ENCODE assay signal across 1 cellular context in the genomic region with DNA sequence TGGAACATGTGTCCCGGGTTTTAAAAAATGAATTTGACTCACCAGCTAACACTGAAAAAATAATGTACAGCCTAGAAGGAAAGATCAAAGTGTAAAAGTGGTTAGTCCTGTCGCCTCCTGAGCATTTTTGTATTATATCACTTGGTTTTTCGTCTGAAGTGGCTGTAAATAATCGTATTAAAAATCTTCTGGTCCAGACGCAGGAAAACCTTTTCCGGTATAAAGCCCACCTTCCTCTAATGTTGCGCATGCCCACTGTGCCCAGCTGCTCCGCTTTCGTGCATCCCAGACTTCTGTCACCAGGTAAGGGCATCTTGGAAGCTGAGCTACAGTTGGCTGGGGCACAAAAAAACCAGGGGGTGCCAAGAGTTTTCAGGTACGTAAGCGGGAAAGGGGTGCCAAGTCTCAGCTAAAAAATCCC.
TF ChIP-seq lines count a peak whose summit lies in the region.

No MANE protein-coding gene starts in this region.

TF ChIP-seq in SK-N-SH treated with all-trans-retinoic acid at 6 μM for 48 hours, 23 proteins besides CTCF, POLR2A, EP300 and RAD21 (continued from another document):
- TF ChIP-seq, protein P1, sequence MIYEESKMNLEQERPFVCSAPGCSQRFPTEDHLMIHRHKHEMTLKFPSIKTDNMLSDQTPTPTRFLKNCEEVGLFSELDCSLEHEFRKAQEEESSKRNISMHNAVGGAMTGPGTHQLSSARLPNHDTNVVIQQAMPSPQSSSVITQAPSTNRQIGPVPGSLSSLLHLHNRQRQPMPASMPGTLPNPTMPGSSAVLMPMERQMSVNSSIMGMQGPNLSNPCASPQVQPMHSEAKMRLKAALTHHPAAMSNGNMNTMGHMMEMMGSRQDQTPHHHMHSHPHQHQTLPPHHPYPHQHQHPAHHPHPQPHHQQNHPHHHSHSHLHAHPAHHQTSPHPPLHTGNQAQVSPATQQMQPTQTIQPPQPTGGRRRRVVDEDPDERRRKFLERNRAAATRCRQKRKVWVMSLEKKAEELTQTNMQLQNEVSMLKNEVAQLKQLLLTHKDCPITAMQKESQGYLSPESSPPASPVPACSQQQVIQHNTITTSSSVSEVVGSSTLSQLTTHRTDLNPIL (CRISPR knock-in tag; IDR thresholded peaks at IDR 0.05; ENCODE audit: low read depth) = no peak
- TF ChIP-seq BACH2 (CRISPR knock-in tag; IDR thresholded peaks at IDR 0.05; ENCODE audit: borderline replicate concordance) (no peak), ZNF565 (CRISPR knock-in tag; conservative IDR thresholded peaks at IDR 0.05; ENCODE audit: low read depth) (no peak), TOX (CRISPR knock-in tag; IDR thresholded peaks at IDR 0.05; ENCODE audit: borderline replicate concordance) (no peak), ZC3H10 (CRISPR knock-in tag; IDR thresholded peaks at IDR 0.05) (no peak), ISL1 (CRISPR knock-in tag; IDR thresholded peaks at IDR 0.05) (no peak)
- TF ChIP-seq, protein P2, sequence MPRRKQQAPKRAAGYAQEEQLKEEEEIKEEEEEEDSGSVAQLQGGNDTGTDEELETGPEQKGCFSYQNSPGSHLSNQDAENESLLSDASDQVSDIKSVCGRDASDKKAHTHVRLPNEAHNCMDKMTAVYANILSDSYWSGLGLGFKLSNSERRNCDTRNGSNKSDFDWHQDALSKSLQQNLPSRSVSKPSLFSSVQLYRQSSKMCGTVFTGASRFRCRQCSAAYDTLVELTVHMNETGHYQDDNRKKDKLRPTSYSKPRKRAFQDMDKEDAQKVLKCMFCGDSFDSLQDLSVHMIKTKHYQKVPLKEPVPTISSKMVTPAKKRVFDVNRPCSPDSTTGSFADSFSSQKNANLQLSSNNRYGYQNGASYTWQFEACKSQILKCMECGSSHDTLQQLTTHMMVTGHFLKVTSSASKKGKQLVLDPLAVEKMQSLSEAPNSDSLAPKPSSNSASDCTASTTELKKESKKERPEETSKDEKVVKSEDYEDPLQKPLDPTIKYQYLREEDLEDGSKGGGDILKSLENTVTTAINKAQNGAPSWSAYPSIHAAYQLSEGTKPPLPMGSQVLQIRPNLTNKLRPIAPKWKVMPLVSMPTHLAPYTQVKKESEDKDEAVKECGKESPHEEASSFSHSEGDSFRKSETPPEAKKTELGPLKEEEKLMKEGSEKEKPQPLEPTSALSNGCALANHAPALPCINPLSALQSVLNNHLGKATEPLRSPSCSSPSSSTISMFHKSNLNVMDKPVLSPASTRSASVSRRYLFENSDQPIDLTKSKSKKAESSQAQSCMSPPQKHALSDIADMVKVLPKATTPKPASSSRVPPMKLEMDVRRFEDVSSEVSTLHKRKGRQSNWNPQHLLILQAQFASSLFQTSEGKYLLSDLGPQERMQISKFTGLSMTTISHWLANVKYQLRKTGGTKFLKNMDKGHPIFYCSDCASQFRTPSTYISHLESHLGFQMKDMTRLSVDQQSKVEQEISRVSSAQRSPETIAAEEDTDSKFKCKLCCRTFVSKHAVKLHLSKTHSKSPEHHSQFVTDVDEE (CRISPR knock-in tag; IDR thresholded peaks at IDR 0.05) = no peak
- TF ChIP-seq, protein P3, sequence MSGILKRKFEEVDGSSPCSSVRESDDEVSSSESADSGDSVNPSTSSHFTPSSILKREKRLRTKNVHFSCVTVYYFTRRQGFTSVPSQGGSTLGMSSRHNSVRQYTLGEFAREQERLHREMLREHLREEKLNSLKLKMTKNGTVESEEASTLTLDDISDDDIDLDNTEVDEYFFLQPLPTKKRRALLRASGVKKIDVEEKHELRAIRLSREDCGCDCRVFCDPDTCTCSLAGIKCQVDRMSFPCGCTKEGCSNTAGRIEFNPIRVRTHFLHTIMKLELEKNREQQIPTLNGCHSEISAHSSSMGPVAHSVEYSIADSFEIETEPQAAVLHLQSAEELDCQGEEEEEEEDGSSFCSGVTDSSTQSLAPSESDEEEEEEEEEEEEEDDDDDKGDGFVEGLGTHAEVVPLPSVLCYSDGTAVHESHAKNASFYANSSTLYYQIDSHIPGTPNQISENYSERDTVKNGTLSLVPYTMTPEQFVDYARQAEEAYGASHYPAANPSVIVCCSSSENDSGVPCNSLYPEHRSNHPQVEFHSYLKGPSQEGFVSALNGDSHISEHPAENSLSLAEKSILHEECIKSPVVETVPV (CRISPR knock-in tag; IDR thresholded peaks at IDR 0.05) = no peak
- TF ChIP-seq, protein P4, sequence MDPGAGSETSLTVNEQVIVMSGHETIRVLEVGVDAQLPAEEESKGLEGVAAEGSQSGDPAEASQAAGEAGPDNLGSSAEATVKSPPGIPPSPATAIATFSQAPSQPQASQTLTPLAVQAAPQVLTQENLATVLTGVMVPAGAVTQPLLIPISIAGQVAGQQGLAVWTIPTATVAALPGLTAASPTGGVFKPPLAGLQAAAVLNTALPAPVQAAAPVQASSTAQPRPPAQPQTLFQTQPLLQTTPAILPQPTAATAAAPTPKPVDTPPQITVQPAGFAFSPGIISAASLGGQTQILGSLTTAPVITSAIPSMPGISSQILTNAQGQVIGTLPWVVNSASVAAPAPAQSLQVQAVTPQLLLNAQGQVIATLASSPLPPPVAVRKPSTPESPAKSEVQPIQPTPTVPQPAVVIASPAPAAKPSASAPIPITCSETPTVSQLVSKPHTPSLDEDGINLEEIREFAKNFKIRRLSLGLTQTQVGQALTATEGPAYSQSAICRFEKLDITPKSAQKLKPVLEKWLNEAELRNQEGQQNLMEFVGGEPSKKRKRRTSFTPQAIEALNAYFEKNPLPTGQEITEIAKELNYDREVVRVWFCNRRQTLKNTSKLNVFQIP (CRISPR knock-in tag; IDR thresholded peaks at IDR 0.05; ENCODE audit: borderline replicate concordance, low read depth) = no peak
